ENCODE assay signal across 10 cellular contexts in genomic region chr19:46413262-46414031, GRCh38. TPM values are rescaled to one million over a fixed set of nuclear protein-coding genes. Genes with fewer than 3 reads are reported as not detected.
DNase-seq lines count a peak whose midpoint lies in the region; FAIRE-seq and TF ChIP-seq lines count a peak whose summit lies in the region.
"Had no signal": no experiment of that assay in that cellular context is flagged by ENCODE, and none has a peak within 500 bp of the region (broad histone marks: within the 10 kb centered on the region; RNA-seq: fewer than 3 reads in every experiment).

TSS of gene CCDC8 (minus strand) at chr19:46413564. CDS start at chr19:46412810, 754 bp downstream.

- H3K56ac ChIP-seq in mesendoderm (ENCODE audit: low read length): peak within 1 kb of the TSS; percentile 96

- no peaks in the 10 kb centered on the region for H3K9me3 Mint-ChIP-seq in activated naive CD4-positive, alpha-beta T cell treated with anti-CD3 and anti-CD28 coated beads, Interleukin-2, amount 50 U/mL, for 24 hours
- no peaks in the 10 kb centered on the region for H3K9me3 Mint-ChIP-seq in activated naive CD4-positive, alpha-beta T cell treated with anti-CD3 and anti-CD28 coated beads, Interleukin-2, amount 10 ng/mL, durations not matched to agents 7 days and 5 days
- H3K9me3 Mint-ChIP-seq in endothelial cell (ENCODE audit: unreplicated experiment): no peaks in the 10 kb centered on the region

- H3K36me3 ChIP-seq in mesendoderm (ENCODE audit: control insufficient read depth, insufficient read depth, low read length) (no peaks in the 10 kb centered on the region), vagina (no peaks in the 10 kb centered on the region)
- no peaks in the 10 kb centered on the region for H3K36me3 ChIP-seq in effector memory CD4-positive, alpha-beta T cell (ENCODE audit: control insufficient read depth, insufficient read depth, low read length)

- H3K4me3 ChIP-seq in mesendoderm (ENCODE audit: low read length) (peak within 1 kb of the TSS; percentile 70), vagina (peak within 1 kb of the TSS; percentile 54 to 58)
- no peak within 1 kb of the TSS for H3K4me3 ChIP-seq in effector memory CD4-positive, alpha-beta T cell (ENCODE audit: insufficient read depth, low read depth, low read length, poor library complexity, severe bottlenecking)
- H3K4me3 ChIP-seq: A549 had no signal

- TF ChIP-seq POLR2A in vagina (IDR thresholded peaks at IDR 0.05): peak in 1 of 2 donors; percentile 89
- no peak for TF ChIP-seq POLR2A in H54 (IDR thresholded peaks at IDR 0.05; ENCODE audit: low read depth, low read length)

- no peak within 1 kb of the TSS for H3K27ac Mint-ChIP-seq in activated naive CD4-positive, alpha-beta T cell treated with anti-CD3 and anti-CD28 coated beads, Interleukin-2, amount 50 U/mL, for 24 hours
- no peak within 1 kb of the TSS for H3K27ac Mint-ChIP-seq in activated naive CD4-positive, alpha-beta T cell treated with anti-CD3 and anti-CD28 coated beads, Interleukin-2, amount 10 ng/mL, durations not matched to agents 7 days and 5 days
- H3K27ac Mint-ChIP-seq in endothelial cell (ENCODE audit: unreplicated experiment): peak within 1 kb of the TSS; percentile 70

- peak within 1 kb of the TSS; percentile 94 for H3K23ac ChIP-seq in mesendoderm (ENCODE audit: low read length)

- no peaks in the 10 kb centered on the region for H3K36me3 Mint-ChIP-seq in activated naive CD4-positive, alpha-beta T cell treated with anti-CD3 and anti-CD28 coated beads, Interleukin-2, amount 50 U/mL, for 24 hours
- H3K36me3 Mint-ChIP-seq in activated naive CD4-positive, alpha-beta T cell treated with anti-CD3 and anti-CD28 coated beads, Interleukin-2, amount 10 ng/mL, durations not matched to agents 7 days and 5 days: no peaks in the 10 kb centered on the region
- peaks cover 3% of the 10 kb centered on the region for H3K36me3 Mint-ChIP-seq in endothelial cell (ENCODE audit: low read depth, unreplicated experiment)

- peaks cover 13% of the 10 kb centered on the region for H3K79me1 ChIP-seq in mesendoderm (ENCODE audit: low read length)

- no peak for DNase-seq in activated naive CD4-positive, alpha-beta T cell treated with anti-CD3 and anti-CD28 coated beads, Interleukin-2, amount 10 ng/mL, durations not matched to agents 7 days and 5 days
- DNase-seq in endothelial cell (ENCODE audit: low spot score) (peak; percentile 77), mesendoderm (peak; percentile 99), vagina (ENCODE audit: extremely low spot score in 2 of 2) (no peak), H54 (ENCODE audit: insufficient read length, low spot score) (no peak), KBM-7 (no peak)
- no peak for DNase-seq in effector memory CD4-positive, alpha-beta T cell

- H3K4ac ChIP-seq in mesendoderm (ENCODE audit: low read depth, low read length): peak within 1 kb of the TSS; percentile 62

- CTCF ChIA-PET in activated naive CD4-positive, alpha-beta T cell treated with anti-CD3 and anti-CD28 coated beads, Interleukin-2, amount 10 ng/mL, durations not matched to agents 7 days and 5 days (lab: Charles Lee): interaction anchor here (0.6 to 1.0 kb wide), 2 partner anchors 14 to 104 kb away, joined by 3 read pairs; no protein-coding TSS in a partner anchor

- peak within 1 kb of the TSS; percentile 96 for H3K9ac ChIP-seq in mesendoderm (ENCODE audit: low read length)

- H2BK120ac ChIP-seq in mesendoderm (ENCODE audit: low read depth, low read length): no peak within 1 kb of the TSS

- H3K4me1 Mint-ChIP-seq in activated naive CD4-positive, alpha-beta T cell treated with anti-CD3 and anti-CD28 coated beads, Interleukin-2, amount 50 U/mL, for 24 hours: peaks cover 10% of the 10 kb centered on the region
- peaks cover 4% of the 10 kb centered on the region for H3K4me1 Mint-ChIP-seq in activated naive CD4-positive, alpha-beta T cell treated with anti-CD3 and anti-CD28 coated beads, Interleukin-2, amount 10 ng/mL, durations not matched to agents 7 days and 5 days
- H3K4me1 Mint-ChIP-seq in endothelial cell (ENCODE audit: unreplicated experiment): peaks cover 29% of the 10 kb centered on the region

- no peak for FAIRE-seq in H54 (lab: Jason Lieb, UNC)
- FAIRE-seq: A549 had no signal

- H4K5ac ChIP-seq in mesendoderm (ENCODE audit: low read length): no peak within 1 kb of the TSS

- in situ Hi-C loops in KBM-7 (cut with MboI; ENCODE audit: low pct_unique_long_range_greater_than_20kb, low sequenced_read_pairs): no loop called here

- no peaks in the 10 kb centered on the region for H3K9me3 ChIP-seq in vagina
- H3K9me3 ChIP-seq in effector memory CD4-positive, alpha-beta T cell (ENCODE audit: control insufficient read depth, low read length): no peaks in the 10 kb centered on the region
- H3K9me3 ChIP-seq: A549 had no signal

- H3K18ac ChIP-seq in mesendoderm (ENCODE audit: low read length): peak within 1 kb of the TSS; percentile 62

- WGBS in mesendoderm (ENCODE audit: extremely low coverage, insufficient coverage, low lambda C conversion rate): no CpG with 5 or more reads among the region's 46 CpGs

- H3K27ac ChIP-seq in mesendoderm (ENCODE audit: low read depth, low read length) (peak within 1 kb of the TSS; percentile 75), vagina (peak within 1 kb of the TSS; percentile 79)
- H3K27ac ChIP-seq in effector memory CD4-positive, alpha-beta T cell (ENCODE audit: insufficient read depth, low read length, poor library complexity, severe bottlenecking): no peak within 1 kb of the TSS
- H3K27ac ChIP-seq: A549 had no signal

- peaks cover 41% of the 10 kb centered on the region for H3K27me3 Mint-ChIP-seq in activated naive CD4-positive, alpha-beta T cell treated with anti-CD3 and anti-CD28 coated beads, Interleukin-2, amount 50 U/mL, for 24 hours
- H3K27me3 Mint-ChIP-seq in activated naive CD4-positive, alpha-beta T cell treated with anti-CD3 and anti-CD28 coated beads, Interleukin-2, amount 10 ng/mL, durations not matched to agents 7 days and 5 days: peaks cover 97% of the 10 kb centered on the region
- H3K27me3 Mint-ChIP-seq in endothelial cell (ENCODE audit: unreplicated experiment): peaks cover 12% of the 10 kb centered on the region

- H3K27me3 ChIP-seq in mesendoderm (ENCODE audit: insufficient read depth, low read length, poor library complexity) (no peaks in the 10 kb centered on the region), vagina (no peaks in the 10 kb centered on the region)
- peaks cover 31% of the 10 kb centered on the region for H3K27me3 ChIP-seq in effector memory CD4-positive, alpha-beta T cell (replicated peaks; ENCODE audit: control insufficient read depth, insufficient read depth, low read length, poor library complexity, severe bottlenecking)

- peak within 1 kb of the TSS; percentile 100 for H3K4me2 ChIP-seq in mesendoderm (ENCODE audit: low read length)
- H3K4me2 ChIP-seq: A549 had no signal

- intact Hi-C loops in vagina (cut with DNase I): no loop called here

- H3K4me3 Mint-ChIP-seq in activated naive CD4-positive, alpha-beta T cell treated with anti-CD3 and anti-CD28 coated beads, Interleukin-2, amount 50 U/mL, for 24 hours: peak within 1 kb of the TSS; percentile 19
- no peak within 1 kb of the TSS for H3K4me3 Mint-ChIP-seq in activated naive CD4-positive, alpha-beta T cell treated with anti-CD3 and anti-CD28 coated beads, Interleukin-2, amount 10 ng/mL, durations not matched to agents 7 days and 5 days
- H3K4me3 Mint-ChIP-seq in endothelial cell (ENCODE audit: unreplicated experiment): peak within 1 kb of the TSS; percentile 93

- H3K4me1 ChIP-seq in mesendoderm (ENCODE audit: control insufficient read depth, low read depth, low read length) (peaks cover 2% of the 10 kb centered on the region), vagina (peaks cover 60% of the 10 kb centered on the region)
- H3K4me1 ChIP-seq in effector memory CD4-positive, alpha-beta T cell (ENCODE audit: control insufficient read depth, insufficient read depth, low read length, poor library complexity, severe bottlenecking): peaks cover 5% of the 10 kb centered on the region

- H2BK5ac ChIP-seq in mesendoderm (ENCODE audit: low read length): peak within 1 kb of the TSS; percentile 74

- no peak within 1 kb of the TSS for H2BK15ac ChIP-seq in mesendoderm (replicated peaks; ENCODE audit: low read depth)

- H2AK5ac ChIP-seq in mesendoderm (ENCODE audit: low read length): peak within 1 kb of the TSS; percentile 22

- H3K79me2 ChIP-seq in mesendoderm (ENCODE audit: control insufficient read depth, insufficient read depth, low read length): peaks cover 13% of the 10 kb centered on the region

- TF ChIP-seq CTCF in endothelial cell (IDR thresholded peaks at IDR 0.05; ENCODE audit: unreplicated experiment) (no peak), vagina (IDR thresholded peaks at IDR 0.05) (no peak)

- H4K8ac ChIP-seq in mesendoderm (ENCODE audit: low read depth, low read length): no peak within 1 kb of the TSS

RNA-seq across cellular contexts. Expression of gene CCDC8, which starts in this region (rescaled TPM):
- 13.3 TPM for total RNA-seq in endothelial cell (ENCODE audit: unreplicated experiment)
- polyA plus RNA-seq in mesendoderm (2013, experiment 1 of 2): 11.5 TPM
- 12.1 TPM for polyA plus RNA-seq in mesendoderm (2013, experiment 2 of 2)
- total RNA-seq in vagina: 7.4 TPM
- total RNA-seq: T-helper 1 cell treated with Interleukin-12 subunit alpha and Interleukin-12 subunit beta and Interleukin-4 antibody, amounts not matched to agents 30 ng/mL and 1 ng/mL, for 36 hours had no signal

Comparison
In these comparisons a context has a peak if more than half of its experiments do, and no peak if none do; other contexts are left out.
1. DNase-seq: peak in endothelial cell (single experiment) and mesendoderm (single experiment); none in activated naive CD4-positive, alpha-beta T cell treated with anti-CD3 and anti-CD28 coated beads, Interleukin-2, amount 10 ng/mL, durations not matched to agents 7 days and 5 days (single experiment), vagina (0 of 2), H54 (single experiment), KBM-7 (single experiment) and effector memory CD4-positive, alpha-beta T cell (0 of 3).